Comparison of ENCODE assay signal across 8 cellular contexts in genomic region chr2:38106420-38107182, GRCh38. TPM values are rescaled to one million over a fixed set of nuclear protein-coding genes. Genes with fewer than 3 reads are reported as not detected.
DNase-seq lines count a peak whose midpoint lies in the region; ATAC-seq and TF ChIP-seq lines count a peak whose summit lies in the region.

No MANE protein-coding gene starts in this region.

- peak overlapping the region; percentile 98 for H3K27ac Mint-ChIP-seq in osteocyte (ENCODE audit: unreplicated experiment)

- peaks cover 44% of the 10 kb centered on the region for H3K4me1 Mint-ChIP-seq in osteocyte (ENCODE audit: unreplicated experiment)

- no peaks in the 10 kb centered on the region for H3K27me3 Mint-ChIP-seq in osteocyte (ENCODE audit: unreplicated experiment)

- H3K36me3 Mint-ChIP-seq in osteocyte (ENCODE audit: unreplicated experiment): peaks cover 12% of the 10 kb centered on the region

- ATAC-seq in GM18909 (IDR thresholded peaks at IDR 0.05; ENCODE audit: poor library complexity, unreplicated experiment) (no peak), GM21786 (IDR thresholded peaks at IDR 0.05; ENCODE audit: unreplicated experiment) (no peak), HG02623 (IDR thresholded peaks at IDR 0.05; ENCODE audit: unreplicated experiment) (no peak)

- H3K4me3 Mint-ChIP-seq in osteocyte (ENCODE audit: unreplicated experiment): peak overlapping the region; percentile 54

- H3K9me3 Mint-ChIP-seq in osteocyte (ENCODE audit: unreplicated experiment): peaks cover 18% of the 10 kb centered on the region

- no peak for TF ChIP-seq CTCF in osteocyte (IDR thresholded peaks at IDR 0.05)

- peak; percentile 52 for DNase-seq in GM03348 (ENCODE audit: low spot score)
- peak; percentile 64 for DNase-seq in NCI-H2227 treated with DMSO at 0.1 percent for 48 hours (lab: John Stamatoyannopoulos, UW)
- peak; percentile 26 for DNase-seq in dermis blood vessel endothelial cell
- no peak for DNase-seq in osteocyte (ENCODE audit: extremely low spot score, unreplicated experiment)
- DNase-seq in HuH-7 (ENCODE audit: low spot score): no peak

RNA-seq across cellular contexts. Expression of gene CYP1B1, which starts 30.6 kb away (rescaled TPM):
- total RNA-seq in dermis blood vessel endothelial cell: 2.7 and 5.6 TPM in 2 replicates
- 137 and 145 TPM in 2 replicates for total RNA-seq in osteocyte

Comparison
In these comparisons a context has a peak if more than half of its experiments do, and no peak if none do; other contexts are left out.
1. DNase-seq: peak in GM03348 (single experiment), NCI-H2227 treated with DMSO at 0.1 percent for 48 hours (single experiment) and dermis blood vessel endothelial cell (single experiment); none in osteocyte (single experiment) and HuH-7 (single experiment).
2. RNA of gene CYP1B1, which starts 30.6 kb away (total RNA-seq): 137 to 145 TPM in osteocyte; 2.7 to 5.6 TPM in dermis blood vessel endothelial cell; every median in the first group is over 10 times any median in the second.